8 cellular contexts compared by ENCODE assay signal in genomic region chr12:53624453-53624852, GRCh38. TPM values are rescaled to one million over a fixed set of nuclear protein-coding genes. Genes with fewer than 3 reads are reported as not detected.
DNase-seq lines count a peak whose midpoint lies in the region; ATAC-seq lines count a peak whose summit lies in the region.

No MANE protein-coding gene starts in this region.

- peaks cover 9 to 48% (median 38%) of the 10 kb centered on the region in 5 donors for H3K4me1 ChIP-seq in subcutaneous abdominal adipose tissue (ENCODE audit: control insufficient read depth in 5 of 5, insufficient read depth in 5 of 5, low read length in 5 of 5)

- H3K27me3 ChIP-seq in subcutaneous abdominal adipose tissue (ENCODE audit: control insufficient read depth in 5 of 5, insufficient read depth in 4 of 5, low read length in 5 of 5), result no peaks in the 10 kb centered on the region

- peak overlapping the region; percentile 82 for H3K27ac ChIP-seq in subcutaneous abdominal adipose tissue (ENCODE audit: low read depth, low read length)

- no peaks in the 10 kb centered on the region for H3K9me3 ChIP-seq in subcutaneous abdominal adipose tissue (ENCODE audit: control insufficient read depth in 5 of 5, low read length in 5 of 5)

- no peaks in the 10 kb centered on the region for H3K36me3 ChIP-seq in subcutaneous abdominal adipose tissue (ENCODE audit: control insufficient read depth in 5 of 5, insufficient read depth in 5 of 5, low read length in 5 of 5)

- DNase-seq in NOMO-1 (lab: John Stamatoyannopoulos, UW; ENCODE audit: unreplicated experiment in 2 of 2), result peak; percentile 34 to 44
- DNase-seq in NOMO-1 treated with dmso at 0.1 percent for 144 hours (lab: John Stamatoyannopoulos, UW; ENCODE audit: unreplicated experiment), result no peak
- DNase-seq in activated naive CD4-positive, alpha-beta T cell treated with anti-CD3 and anti-CD28 coated beads, Interleukin-2, amount 50 U/mL, for 72 hours (ENCODE audit: low spot score in 2 of 2), result no peak
- peak; percentile 65 for DNase-seq in iris pigment epithelial cell (ENCODE audit: low read depth)
- no peak for DNase-seq in SKM-1 treated with dmso at 0.1 percent for 144 hours (lab: John Stamatoyannopoulos, UW; ENCODE audit: unreplicated experiment)
- DNase-seq in AG08396 (ENCODE audit: low spot score), result no peak

- no peaks in the 10 kb centered on the region for H3K9me3 Mint-ChIP-seq in activated naive CD4-positive, alpha-beta T cell treated with anti-CD3 and anti-CD28 coated beads, Interleukin-2, amount 50 U/mL, for 72 hours

- H3K36me3 Mint-ChIP-seq in activated naive CD4-positive, alpha-beta T cell treated with anti-CD3 and anti-CD28 coated beads, Interleukin-2, amount 50 U/mL, for 72 hours, result peaks cover 6 to 11% of the 10 kb centered on the region in 2 donors

- peak overlapping the region; percentile 68 to 95 (median 93) for H3K4me3 ChIP-seq in subcutaneous abdominal adipose tissue (ENCODE audit: low read depth in 1 of 5, low read length in 5 of 5)

- peak overlapping the region; percentile 43 to 98 (median 95) for H3K9ac ChIP-seq in subcutaneous abdominal adipose tissue (ENCODE audit: low read length in 5 of 5)

- ATAC-seq in activated naive CD4-positive, alpha-beta T cell treated with anti-CD3 and anti-CD28 coated beads, Interleukin-2, amount 50 U/mL, for 72 hours, result no peak
- no peak for ATAC-seq in HG03469 (IDR thresholded peaks at IDR 0.05; ENCODE audit: unreplicated experiment)

- H3K27ac Mint-ChIP-seq in activated naive CD4-positive, alpha-beta T cell treated with anti-CD3 and anti-CD28 coated beads, Interleukin-2, amount 50 U/mL, for 72 hours, result peak overlapping the region; percentile 94 to 99

RNA-seq across cellular contexts. Expression of gene ATF7, which starts 1.7 kb away (rescaled TPM):
- 10 to 100 TPM; 25.0 to 30.1 TPM for total RNA-seq in activated naive CD4-positive, alpha-beta T cell treated with anti-CD3 and anti-CD28 coated beads, Interleukin-2, amount 50 U/mL, for 72 hours

RNA-seq across cellular contexts. Expression of gene ATP5MC2, which starts 51.4 kb away (rescaled TPM):
- 100 to 1,000 TPM; 319 to 327 TPM for total RNA-seq in activated naive CD4-positive, alpha-beta T cell treated with anti-CD3 and anti-CD28 coated beads, Interleukin-2, amount 50 U/mL, for 72 hours

Comparison
In these comparisons a context has a peak if more than half of its experiments do, and no peak if none do; other contexts are left out.
1. DNase-seq: peak in NOMO-1 (2 of 2) and iris pigment epithelial cell (single experiment); none in NOMO-1 treated with dmso at 0.1 percent for 144 hours (single experiment), activated naive CD4-positive, alpha-beta T cell treated with anti-CD3 and anti-CD28 coated beads, Interleukin-2, amount 50 U/mL, for 72 hours (0 of 2), SKM-1 treated with dmso at 0.1 percent for 144 hours (single experiment) and AG08396 (single experiment).